In the genomic region with DNA sequence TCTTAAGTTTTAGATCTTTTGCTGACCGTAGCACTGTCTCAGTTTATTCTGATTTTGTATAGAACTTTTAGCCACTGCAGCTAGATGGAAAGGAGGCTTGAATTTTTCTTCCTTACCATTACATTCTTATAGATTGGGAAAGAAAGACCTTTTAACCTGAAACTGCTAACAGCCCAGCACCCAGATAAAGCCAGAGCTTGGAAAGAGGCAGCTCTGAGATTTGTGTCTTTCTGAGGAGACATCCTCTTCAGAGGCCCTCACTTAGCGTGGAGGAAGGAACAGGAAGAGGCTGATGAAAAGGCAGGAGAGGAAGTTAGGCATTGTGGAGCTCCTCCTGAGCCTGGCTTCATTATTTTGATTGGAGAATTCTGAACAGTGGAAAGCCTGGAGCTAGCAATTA, we compare ENCODE assay signal across 12 cellular contexts.
"Had no signal": no experiment of that assay in that cellular context is flagged by ENCODE, and none has a peak within 500 bp of the region (broad histone marks: within the 10 kb centered on the region; RNA-seq: fewer than 3 reads in every experiment).

No MANE protein-coding gene starts in this region.

- H3K27ac ChIP-seq: ovary, sigmoid colon, testis had no signal

- H3K36me3 ChIP-seq: ovary, sigmoid colon had no signal

- H3K4me3 ChIP-seq: ovary, sigmoid colon, testis had no signal

- H3K4me1 ChIP-seq: sigmoid colon, testis had no signal

- H3K27me3 ChIP-seq: ovary, sigmoid colon, testis had no signal

- DNase-seq: activated B cell treated with CpG ODN at 0.5 μM for 24 hours; activated CD4-positive, alpha-beta T cell treated with anti-CD3 and anti-CD28 coated beads, Interleukin-2, amount 10 ng/mL, durations not matched to agents 24 days and 14 days; amygdala; hippocampal formation; immature natural killer cell; ovary; sigmoid colon; stimulated activated CD4-positive, alpha-beta T cell treated with anti-CD3 and anti-CD28 coated beads, Interleukin-12 subunit alpha, Interleukin-12 subunit beta, amount 100 ng/mL, for 4 hours; stimulated activated CD4-positive, alpha-beta T cell treated with anti-CD3 and anti-CD28 coated beads, Interleukin-2, amount 100 ng/mL, for 48 hours; stimulated activated CD8-positive, alpha-beta memory T cell treated with anti-CD3 and anti-CD28 coated beads, Interleukin-4, amount 100 ng/mL, for 48 hours; T-helper 1 cell; testis had no signal

- H3K9me3 ChIP-seq: ovary, sigmoid colon, testis had no signal
